ENCODE assay signal across 9 cellular contexts in the genomic region with DNA sequence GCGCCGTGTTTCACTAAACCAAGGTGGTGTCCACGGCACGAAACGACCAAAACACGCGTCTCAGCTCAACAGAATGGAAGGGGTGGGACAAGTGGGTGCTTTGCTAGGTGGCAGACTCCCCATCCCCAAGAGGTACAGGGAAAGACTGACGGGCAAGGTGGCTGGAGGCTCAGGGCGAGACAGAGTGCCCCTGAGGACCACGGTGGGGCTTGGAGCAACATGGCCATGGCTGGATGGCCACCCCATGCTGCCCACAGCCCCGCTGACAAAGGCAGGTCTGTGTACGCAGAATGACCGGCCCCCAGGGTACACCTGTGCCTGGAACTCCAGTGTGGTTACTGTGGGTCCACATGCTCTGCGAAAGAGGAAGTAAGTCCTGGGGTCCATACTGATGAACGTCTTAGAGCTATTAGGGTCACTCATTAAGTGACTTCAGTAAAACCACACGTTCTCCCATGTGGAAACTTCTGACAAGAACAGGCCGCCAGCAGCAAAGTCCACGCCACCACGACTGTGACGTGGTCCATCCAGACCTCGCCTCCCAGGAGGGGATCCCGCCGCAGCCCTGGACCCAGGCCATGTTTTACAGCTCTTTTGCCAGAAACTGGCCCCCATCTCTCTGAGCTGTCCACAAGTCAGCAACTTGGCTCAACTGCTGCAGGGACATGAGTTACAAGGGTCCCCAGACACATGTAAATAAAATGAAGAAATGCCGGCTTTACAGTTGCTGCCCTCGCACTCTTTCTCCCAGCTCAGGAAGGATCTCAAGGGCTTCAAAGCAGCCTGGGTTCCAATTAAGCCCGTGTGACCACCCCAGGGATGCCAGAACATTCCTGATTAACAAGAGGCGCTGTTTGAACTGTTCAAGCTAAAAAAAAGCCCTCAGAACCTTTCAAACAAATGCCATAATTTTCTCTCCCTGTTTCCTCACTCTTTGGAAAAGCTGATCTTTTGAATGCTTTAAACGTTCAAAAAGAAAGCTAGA.
DNase-seq lines count a peak whose midpoint lies in the region; ATAC-seq and TF ChIP-seq lines count a peak whose summit lies in the region.
"Had no signal": no experiment of that assay in that cellular context is flagged by ENCODE, and none has a peak within 500 bp of the region (broad histone marks: within the 10 kb centered on the region; RNA-seq: fewer than 3 reads in every experiment).

No MANE protein-coding gene starts in this region.

- peak; percentile 91 for ATAC-seq in GM19035 (IDR thresholded peaks at IDR 0.05; ENCODE audit: unreplicated experiment)
- ATAC-seq in HG02678 (IDR thresholded peaks at IDR 0.05; ENCODE audit: unreplicated experiment): peak; percentile 96

- POLR2A ChIA-PET in RWPE1 (lab: Yijun Ruan, JAX; ENCODE audit: low non-redundant PET): no interaction called here

- CTCF ChIA-PET in RWPE1 (lab: Yijun Ruan, JAX): interaction anchor here (0.6 kb wide), 1 partner anchor 149 kb away, joined by 4 read pairs; no protein-coding TSS in a partner anchor

- no peak for TF ChIP-seq CTCF in RWPE1 (conservative IDR thresholded peaks at IDR 0.05; ENCODE audit: low read depth)

- DNase-seq in RWPE1 (ENCODE audit: low spot score) (no peak), NCI-H446 treated with DMSO at 0.1 percent for 48 hours (lab: John Stamatoyannopoulos, UW) (no peak), DMS79 treated with DMSO at 0.1 percent for 48 hours (lab: John Stamatoyannopoulos, UW) (no peak), NCI-H2227 treated with DMSO at 0.1 percent for 48 hours (lab: John Stamatoyannopoulos, UW) (no peak)
- peak; percentile 13 for DNase-seq in stimulated activated CD8-positive, alpha-beta memory T cell treated with anti-CD3 and anti-CD28 coated beads, Interleukin-4, amount 100 ng/mL, for 48 hours
- DNase-seq: NCI-H2029 treated with DMSO at 0.1 percent for 48 hours had no signal

- H3K27ac ChIP-seq in RWPE1: 0 out of 2 replicates have a peak overlapping the region, but pooled peaks have one; percentile 3
- H3K27ac ChIP-seq: hepatocyte had no signal
